ENCODE assay signal across 9 cellular contexts in the genomic region with DNA sequence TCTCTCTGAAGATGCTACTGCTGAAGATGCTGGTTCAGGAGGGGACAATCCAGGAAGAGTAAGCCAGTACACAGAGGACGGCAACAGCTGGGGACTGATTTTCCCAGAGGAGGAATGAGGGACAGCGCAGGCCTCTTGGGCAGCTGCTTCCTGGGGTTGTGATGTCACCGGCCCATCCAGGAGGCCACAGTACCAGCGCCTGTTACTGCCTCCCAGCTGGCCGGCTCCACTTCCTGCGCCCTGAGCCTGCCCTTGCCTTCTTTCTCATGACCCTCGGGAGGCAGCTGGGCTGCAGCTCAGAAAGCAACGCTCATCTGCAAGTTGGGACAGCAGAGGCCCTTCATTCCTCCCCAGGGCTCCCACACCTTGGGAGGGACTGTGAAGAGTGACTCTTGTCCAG. TPM values are rescaled to one million over a fixed set of nuclear protein-coding genes. Genes with fewer than 3 reads are reported as not detected.
DNase-seq lines count a peak whose midpoint lies in the region; ATAC-seq and TF ChIP-seq lines count a peak whose summit lies in the region.
"Had no signal": no experiment of that assay in that cellular context is flagged by ENCODE, and none has a peak within 500 bp of the region (broad histone marks: within the 10 kb centered on the region; RNA-seq: fewer than 3 reads in every experiment).

No MANE protein-coding gene starts in this region.

- H3K9me2 ChIP-seq in OCI-LY7 (ENCODE audit: insufficient read depth, low read length), result no peaks in the 10 kb centered on the region

- H3K36me3 ChIP-seq in OCI-LY7 (ENCODE audit: insufficient read depth, low read length), result no peaks in the 10 kb centered on the region
- H3K36me3 ChIP-seq in lower lobe of right lung, result no peaks in the 10 kb centered on the region
- no peaks in the 10 kb centered on the region for H3K36me3 ChIP-seq in stomach

- WGBS in stomach, 5 donors, result 66 to 82% (median 70%) methylated on average over 8 of the region's 8 CpGs

- H4K20me1 ChIP-seq in OCI-LY7 (ENCODE audit: insufficient read depth, low read length), result no peaks in the 10 kb centered on the region

- TF ChIP-seq EP300 in stomach (IDR thresholded peaks at IDR 0.05), result no peak

- DNase-seq in OCI-LY7 (ENCODE audit: low spot score), result no peak
- DNase-seq in coronary artery (ENCODE audit: low spot score), result no peak
- peak; percentile 50 for DNase-seq in lower lobe of right lung
- DNase-seq in stomach, result no peak
- DNase-seq in stimulated activated CD4-positive, alpha-beta T cell treated with anti-CD3 and anti-CD28 coated beads, Interleukin-2, amount 100 ng/mL, for 24 hours, result no peak
- DNase-seq in HK-2 (ENCODE audit: unreplicated experiment), result no peak
- DNase-seq: activated CD4-positive, alpha-beta T cell treated with anti-CD3 and anti-CD28 coated beads, Interleukin-2, amount 50 U/mL, for 1 hour had no signal

- no TSS peak for BruUV-seq in OCI-LY7 (replicated peaks; lab: Mats Ljungman, UMichigan)

- H3K79me2 ChIP-seq in OCI-LY7 (ENCODE audit: insufficient read depth, low read depth, low read length), result peaks cover 22% of the 10 kb centered on the region; the same call in 1 of the 2 replicates

- TF ChIP-seq CTCF in OCI-LY7 (conservative IDR thresholded peaks at IDR 0.05; ENCODE audit: low read length), result no peak
- no peak for TF ChIP-seq CTCF in coronary artery (IDR thresholded peaks at IDR 0.05)
- no peak for TF ChIP-seq CTCF in lower lobe of right lung (IDR thresholded peaks at IDR 0.05)
- TF ChIP-seq CTCF in stomach (IDR thresholded peaks at IDR 0.05), result no peak

- H3K4me3 ChIP-seq in OCI-LY7 (ENCODE audit: low read depth, low read length, poor library complexity, severe bottlenecking), result peak overlapping the region; percentile 27
- H3K4me3 ChIP-seq in coronary artery, result no peak overlapping the region
- H3K4me3 ChIP-seq in lower lobe of right lung, result no peak overlapping the region
- no peak overlapping the region for H3K4me3 ChIP-seq in stomach

- H3K27ac ChIP-seq in OCI-LY7 (ENCODE audit: low read depth, low read length, poor library complexity, severe bottlenecking), result peak overlapping the region; percentile 97
- H3K27ac ChIP-seq in coronary artery, result peak overlapping the region; percentile 82 to 92
- H3K27ac ChIP-seq in lower lobe of right lung, result peak overlapping the region; percentile 67
- H3K27ac ChIP-seq in stomach, result peak overlapping the region in 3 of 5 donors; percentile 29 to 60 (median 50)

- H3K9me3 ChIP-seq in OCI-LY7 (ENCODE audit: low read length) (no peaks in the 10 kb centered on the region), lower lobe of right lung (no peaks in the 10 kb centered on the region), stomach (no peaks in the 10 kb centered on the region)

- intact Hi-C loops in OCI-LY7 (cut with micrococcal nuclease; ENCODE audit: unreplicated experiment) (no loop called here), lower lobe of right lung (cut with DNase I) (no loop called here), stomach (cut with DNase I; ENCODE audit: low total_unique reads) (no loop called here)

- H3K27me3 ChIP-seq in lower lobe of right lung (ENCODE audit: low read depth) (no peaks in the 10 kb centered on the region), stomach (no peaks in the 10 kb centered on the region)

- H2AFZ ChIP-seq in OCI-LY7 (ENCODE audit: low read length), result peak overlapping the region; percentile 55

- CTCF ChIA-PET in OCI-LY7 (lab: Charles Lee; ENCODE audit: unreplicated experiment), result interaction anchor here (0.8 kb wide), 1 partner anchor 57 kb away, joined by 3 read pairs; no protein-coding TSS in a partner anchor

- peaks cover 86% of the 10 kb centered on the region for H3K4me1 ChIP-seq in OCI-LY7 (ENCODE audit: insufficient read depth, low read length, poor library complexity, severe bottlenecking)
- peaks cover 37% of the 10 kb centered on the region for H3K4me1 ChIP-seq in lower lobe of right lung
- peaks cover 24 to 33% (median 28%) of the 10 kb centered on the region in 4 donors for H3K4me1 ChIP-seq in stomach

- H3K4me2 ChIP-seq in OCI-LY7 (ENCODE audit: low read length), result peak overlapping the region; percentile 46

- ATAC-seq in lower lobe of right lung (peak; percentile 54 to 58), GM18861 (IDR thresholded peaks at IDR 0.05; ENCODE audit: unreplicated experiment) (no peak), HG02981 (IDR thresholded peaks at IDR 0.05; ENCODE audit: unreplicated experiment) (no peak)

- POLR2A ChIA-PET in OCI-LY7 (lab: Charles Lee), result interaction anchor here (0.6 to 12.3 kb wide), 18 partner anchors 10 to 400 kb away, joined by 3 to 261 read pairs (median 6); no protein-coding TSS in a partner anchor

- TF ChIP-seq POLR2A in stomach (IDR thresholded peaks at IDR 0.05), result no peak

RNA-seq across cellular contexts. Expression of gene ID3, which starts 21.9 kb away (rescaled TPM):
- 1,286 and 1,658 TPM in 2 replicates for total RNA-seq in OCI-LY7 (2014; rRNA removed; shearing (Covaris generic))
- total RNA-seq in OCI-LY7 (2022) (621 and 629 TPM in 2 replicates), lower lobe of right lung (137 TPM), stomach (1,000 to 10,000 TPM in 1 of 5 donors, 100 to 1,000 TPM in 3, 10 to 100 TPM in 1; 90.6 to 1,101 (median 120) TPM)
- polyA plus RNA-seq in stomach, result 100 to 1,000 TPM in 2 of 3 donors, 10 to 100 TPM in 1; 79.4 to 226 (median 139) TPM

RNA-seq across cellular contexts. Expression of gene E2F2, which starts 50.2 kb away (rescaled TPM):
- 176 and 203 TPM in 2 replicates for total RNA-seq in OCI-LY7 (2014; rRNA removed; shearing (Covaris generic))
- total RNA-seq in OCI-LY7 (2022), result 212 and 224 TPM in 2 replicates
- total RNA-seq in lower lobe of right lung, result 1.1 TPM
- total RNA-seq in stomach, result 10 to 100 TPM in 1 of 5 donors, 1 to 10 TPM in 3, under 1 TPM in 1; 0.58 to 27.8 (median 3.5) TPM
- 1 to 10 TPM in 1 of 3 donors, under 1 TPM in 2; 0.61 to 3.2 (median 0.87) TPM for polyA plus RNA-seq in stomach

Comparison
In these comparisons a context has a peak if more than half of its experiments do, and no peak if none do; other contexts are left out.
1. ATAC-seq: peak in lower lobe of right lung (2 of 2); none in GM18861 (single experiment) and HG02981 (single experiment).
2. RNA of gene E2F2, which starts 50.2 kb away (total RNA-seq): 176 to 224 TPM in OCI-LY7; 0.58 to 27.8 TPM in stomach and 1.1 TPM in lower lobe of right lung (single experiment); every median in the first group is over 4 times any median in the second.
3. Peak in every context shown above with its lines, with median percentiles within 50 percentile points of each other: H3K27ac ChIP-seq.